In the genomic region with DNA sequence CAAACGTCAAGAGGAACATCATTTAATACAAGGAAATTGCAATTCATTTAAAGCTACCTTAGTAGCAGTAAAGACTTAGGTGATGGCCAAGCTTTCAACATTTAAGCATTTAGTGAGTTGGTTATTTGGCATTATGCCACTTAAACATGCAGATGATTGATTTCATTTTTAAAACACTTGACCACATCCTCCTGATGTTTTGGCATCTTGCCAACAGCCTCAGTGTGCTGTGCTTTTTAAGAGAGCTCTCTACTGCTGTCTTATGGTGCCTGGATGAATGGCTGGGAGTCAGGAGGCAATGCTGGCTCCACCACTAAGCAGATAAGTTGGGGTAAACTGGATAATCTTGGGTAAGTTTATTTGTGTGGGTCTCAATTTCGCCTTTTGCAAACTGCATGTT, we compare ENCODE assay signal across 10 cellular contexts.
DNase-seq lines count a peak whose midpoint lies in the region; ATAC-seq and TF ChIP-seq lines count a peak whose summit lies in the region.
"Had no signal": no experiment of that assay in that cellular context is flagged by ENCODE, and none has a peak within 500 bp of the region (broad histone marks: within the 10 kb centered on the region; RNA-seq: fewer than 3 reads in every experiment).

No MANE protein-coding gene starts in this region.

- peak; percentile 10 for TF ChIP-seq CTCF in SU-DHL-6 (IDR thresholded peaks at IDR 0.05; ENCODE audit: insufficient read depth, low read length, poor library complexity, severe bottlenecking)

- no peak overlapping the region for H2BK120ac ChIP-seq in neuronal stem cell (ENCODE audit: low read depth, low read length)

- H3K4me3 ChIP-seq in SU-DHL-6 (ENCODE audit: insufficient read depth, low read length, poor library complexity, severe bottlenecking): no peak overlapping the region
- no peak overlapping the region for H3K4me3 ChIP-seq in neuronal stem cell (ENCODE audit: low read length in 2 of 2)
- H3K4me3 ChIP-seq: tibial artery had no signal

- H3K9me3 ChIP-seq in KOPT-K1 (ENCODE audit: insufficient read depth, low read length, poor library complexity, severe bottlenecking) (no peaks in the 10 kb centered on the region), SU-DHL-6 (ENCODE audit: insufficient read depth, low read length) (no peaks in the 10 kb centered on the region), neuronal stem cell (replicated peaks in 1 of 2; ENCODE audit: control insufficient read depth in 2 of 2, insufficient read depth in 1 of 2, low read depth in 1 of 2, low read length in 2 of 2) (no peaks in the 10 kb centered on the region)
- H3K9me3 ChIP-seq: tibial artery had no signal

- peaks cover 23% of the 10 kb centered on the region for H3K4me1 Mint-ChIP-seq in activated naive CD8-positive, alpha-beta T cell treated with anti-CD3 and anti-CD28 coated beads, Interleukin-2, amount 10 ng/mL, durations not matched to agents 7 days and 5 days
- peaks cover 10 to 39% of the 10 kb centered on the region in 2 donors for H3K4me1 Mint-ChIP-seq in stimulated activated naive B cell treated with anti-CD40 and anti-IgM and Interleukin-4, amounts not matched to agents 10 μg/mL and 1 μg/mL and 100 μg/mL, for 72 hours

- no peaks in the 10 kb centered on the region for H3K9me3 Mint-ChIP-seq in activated naive CD8-positive, alpha-beta T cell treated with anti-CD3 and anti-CD28 coated beads, Interleukin-2, amount 10 ng/mL, durations not matched to agents 7 days and 5 days
- no peaks in the 10 kb centered on the region for H3K9me3 Mint-ChIP-seq in stimulated activated naive B cell treated with anti-CD40 and anti-IgM and Interleukin-4, amounts not matched to agents 10 μg/mL and 1 μg/mL and 100 μg/mL, for 72 hours
- H3K9me3 Mint-ChIP-seq: IgD-negative memory B cell had no signal

- H2AFZ ChIP-seq in SU-DHL-6 (ENCODE audit: low read depth, low read length, severe bottlenecking) (no peak overlapping the region), neuronal stem cell (ENCODE audit: low read length) (no peak overlapping the region)

- peak; percentile 82 for ATAC-seq in GM21381 (IDR thresholded peaks at IDR 0.05; ENCODE audit: unreplicated experiment)
- peak; percentile 96 for ATAC-seq in activated naive CD8-positive, alpha-beta T cell treated with anti-CD3 and anti-CD28 coated beads, Interleukin-2, amount 10 ng/mL, durations not matched to agents 7 days and 5 days (ENCODE audit: low read depth)
- peak; percentile 91 to 92 for ATAC-seq in stimulated activated naive B cell treated with anti-CD40 and anti-IgM and Interleukin-4, amounts not matched to agents 10 μg/mL and 1 μg/mL and 100 μg/mL, for 72 hours (replicated peaks)

- no peaks in the 10 kb centered on the region for H3K79me1 ChIP-seq in neuronal stem cell (ENCODE audit: low read depth, low read length)

- no peak overlapping the region for H2BK5ac ChIP-seq in neuronal stem cell (ENCODE audit: low read length)

- no peaks in the 10 kb centered on the region for H3K27me3 Mint-ChIP-seq in activated naive CD8-positive, alpha-beta T cell treated with anti-CD3 and anti-CD28 coated beads, Interleukin-2, amount 10 ng/mL, durations not matched to agents 7 days and 5 days
- peaks cover 0 to 4% of the 10 kb centered on the region in 2 donors for H3K27me3 Mint-ChIP-seq in stimulated activated naive B cell treated with anti-CD40 and anti-IgM and Interleukin-4, amounts not matched to agents 10 μg/mL and 1 μg/mL and 100 μg/mL, for 72 hours

- no peaks in the 10 kb centered on the region for H3K36me3 Mint-ChIP-seq in activated naive CD8-positive, alpha-beta T cell treated with anti-CD3 and anti-CD28 coated beads, Interleukin-2, amount 10 ng/mL, durations not matched to agents 7 days and 5 days
- no peaks in the 10 kb centered on the region for H3K36me3 Mint-ChIP-seq in stimulated activated naive B cell treated with anti-CD40 and anti-IgM and Interleukin-4, amounts not matched to agents 10 μg/mL and 1 μg/mL and 100 μg/mL, for 72 hours
- H3K36me3 Mint-ChIP-seq: IgD-negative memory B cell had no signal

- POLR2A ChIA-PET in activated naive CD8-positive, alpha-beta T cell treated with anti-CD3 and anti-CD28 coated beads, Interleukin-2, amount 10 ng/mL, durations not matched to agents 7 days and 5 days (lab: Charles Lee): interaction anchor here (0.6 to 1.6 kb wide), 2 partner anchors 359 to 364 kb away, joined by 3 to 9 read pairs; partner anchors contain the start of gene MAN2A1

- H3K9me2 ChIP-seq in SU-DHL-6 (replicated peaks; ENCODE audit: insufficient read depth, low read length): no peaks in the 10 kb centered on the region

- H3K27me3 ChIP-seq in SU-DHL-6 (ENCODE audit: low read length) (no peaks in the 10 kb centered on the region), neuronal stem cell (ENCODE audit: control insufficient read depth in 3 of 3, insufficient read depth in 3 of 3, low read depth in 1 of 3, low read length in 3 of 3) (no peaks in the 10 kb centered on the region)
- H3K27me3 ChIP-seq: tibial artery had no signal

- H3K9ac ChIP-seq in SU-DHL-6 (ENCODE audit: low read length) (no peak overlapping the region), neuronal stem cell (ENCODE audit: low read depth, low read length, poor library complexity) (no peak overlapping the region)

- H3K36me3 ChIP-seq in KOPT-K1 (ENCODE audit: insufficient read depth, low read length) (no peaks in the 10 kb centered on the region), SU-DHL-6 (ENCODE audit: low read length) (no peaks in the 10 kb centered on the region), neuronal stem cell (replicated peaks in 1 of 2; ENCODE audit: control insufficient read depth in 2 of 2, insufficient read depth in 2 of 2, low read length in 2 of 2) (no peaks in the 10 kb centered on the region)
- H3K36me3 ChIP-seq: tibial artery had no signal

- peak overlapping the region; percentile 6 for H3K4me2 ChIP-seq in SU-DHL-6 (ENCODE audit: low read depth, low read length, poor library complexity, severe bottlenecking)
- H3K4me2 ChIP-seq in neuronal stem cell (ENCODE audit: insufficient read depth, low read length, poor library complexity, severe bottlenecking): no peak overlapping the region

- H4K20me1 ChIP-seq in SU-DHL-6 (ENCODE audit: low read depth, low read length): no peaks in the 10 kb centered on the region

- no peak overlapping the region for H2BK12ac ChIP-seq in neuronal stem cell (ENCODE audit: low read length)

- no peak overlapping the region for H3K18ac ChIP-seq in neuronal stem cell (ENCODE audit: low read length)

- no peaks in the 10 kb centered on the region for H3K79me2 ChIP-seq in SU-DHL-6 (ENCODE audit: insufficient read depth, low read length)

- WGBS in neuronal stem cell (ENCODE audit: extremely low coverage in 2 of 2, insufficient read length in 2 of 2, insufficient replicate concordance in 1 of 2), 2 donors: no CpG with 5 or more reads among the region's 2 CpGs

- H3K14ac ChIP-seq in neuronal stem cell (ENCODE audit: low read length): no peak overlapping the region

- peaks cover 2 to 4% of the 10 kb centered on the region in 2 donors for H3K4me1 ChIP-seq in neuronal stem cell (ENCODE audit: control insufficient read depth in 2 of 2, insufficient read depth in 1 of 2, low read depth in 1 of 2, low read length in 2 of 2)

- DNase-seq in COLO668 (lab: John Stamatoyannopoulos, UW; ENCODE audit: unreplicated experiment) (peak; percentile 53), lung microvascular endothelial cell (ENCODE audit: low read depth in 2 of 2) (peak; percentile 9 to 93), neuronal stem cell (ENCODE audit: low spot score) (no peak)
- peak; percentile 40 for DNase-seq in activated naive CD8-positive, alpha-beta T cell treated with anti-CD3 and anti-CD28 coated beads, Interleukin-2, amount 10 ng/mL, durations not matched to agents 7 days and 5 days
- peak; percentile 44 for DNase-seq in stimulated activated naive B cell treated with anti-CD40 and anti-IgM and Interleukin-4, amounts not matched to agents 10 μg/mL and 1 μg/mL and 100 μg/mL, for 72 hours

- no peak overlapping the region for H3K23ac ChIP-seq in neuronal stem cell (ENCODE audit: low read depth, low read length, poor library complexity)

- H4K91ac ChIP-seq in neuronal stem cell (ENCODE audit: low read depth, low read length, poor library complexity): no peak overlapping the region

- no peak overlapping the region for H3K4ac ChIP-seq in neuronal stem cell (ENCODE audit: low read length)

- H2BK15ac ChIP-seq in neuronal stem cell (ENCODE audit: low read length): no peak overlapping the region

- peak overlapping the region; percentile 26 for H3K27ac ChIP-seq in KOPT-K1 (ENCODE audit: low read depth, low read length, poor library complexity, severe bottlenecking)
- H3K27ac ChIP-seq in SU-DHL-6 (ENCODE audit: low read depth, low read length): no peak overlapping the region
- H3K27ac ChIP-seq in neuronal stem cell (replicated peaks; ENCODE audit: low read length): no peak overlapping the region

- H3K27ac Mint-ChIP-seq in activated naive CD8-positive, alpha-beta T cell treated with anti-CD3 and anti-CD28 coated beads, Interleukin-2, amount 10 ng/mL, durations not matched to agents 7 days and 5 days: peak overlapping the region; percentile 81
- H3K27ac Mint-ChIP-seq in stimulated activated naive B cell treated with anti-CD40 and anti-IgM and Interleukin-4, amounts not matched to agents 10 μg/mL and 1 μg/mL and 100 μg/mL, for 72 hours: no peak overlapping the region

- H3K4me3 Mint-ChIP-seq in activated naive CD8-positive, alpha-beta T cell treated with anti-CD3 and anti-CD28 coated beads, Interleukin-2, amount 10 ng/mL, durations not matched to agents 7 days and 5 days: peak overlapping the region; percentile 47
- no peak overlapping the region for H3K4me3 Mint-ChIP-seq in stimulated activated naive B cell treated with anti-CD40 and anti-IgM and Interleukin-4, amounts not matched to agents 10 μg/mL and 1 μg/mL and 100 μg/mL, for 72 hours

- H3F3A ChIP-seq in SU-DHL-6 (ENCODE audit: insufficient read depth): no peaks in the 10 kb centered on the region

- H4K8ac ChIP-seq in neuronal stem cell (ENCODE audit: low read depth, low read length): no peak overlapping the region

- no peak overlapping the region for H2AK5ac ChIP-seq in neuronal stem cell (ENCODE audit: low read depth, low read length)
